9 cellular contexts compared by ENCODE assay signal in the genomic region with DNA sequence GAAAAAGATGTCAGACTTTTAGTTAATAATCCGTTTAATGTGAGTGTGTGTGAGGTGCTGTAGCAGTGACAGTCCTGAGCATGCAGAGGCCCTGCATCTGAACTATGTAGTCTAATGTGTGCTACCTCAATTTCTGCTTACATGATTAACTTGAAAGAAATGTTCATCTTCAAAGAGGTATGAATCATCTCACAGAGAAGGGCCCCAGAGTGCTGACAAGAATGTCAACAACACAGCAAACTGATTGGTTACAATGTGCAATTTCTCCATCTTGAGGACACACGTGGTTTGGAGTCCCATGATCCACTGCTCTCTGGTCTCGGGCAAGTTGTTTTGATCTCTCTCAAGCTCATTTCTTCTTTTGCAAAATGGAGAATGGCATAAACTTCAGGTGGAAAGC.
A peak's percentile ranks its signal among the peaks of the same experiment; 100 is the strongest.
DNase-seq lines count a peak whose midpoint lies in the region; ATAC-seq and TF ChIP-seq lines count a peak whose summit lies in the region.
"Had no signal": no experiment of that assay in that cellular context is flagged by ENCODE, and none has a peak within 500 bp of the region (broad histone marks: within the 10 kb centered on the region; RNA-seq: fewer than 3 reads in every experiment).

No MANE protein-coding gene starts in this region.

- H3K4me3 ChIP-seq in kidney epithelial cell (ENCODE audit: low read depth, low read length) (no peak overlapping the region), gastroesophageal sphincter (no peak overlapping the region), Peyer's patch (no peak overlapping the region)

- 45 to 55% methylated on average over 3 of the region's 3 CpGs for WGBS in gastroesophageal sphincter (ENCODE audit: low coverage in 1 of 2), 2 donors

- H3K9me3 ChIP-seq in KOPT-K1 (ENCODE audit: insufficient read depth, low read length, poor library complexity, severe bottlenecking) = no peaks in the 10 kb centered on the region
- no peaks in the 10 kb centered on the region for H3K9me3 ChIP-seq in gastroesophageal sphincter
- H3K9me3 ChIP-seq in Peyer's patch = no peaks in the 10 kb centered on the region

- DNase-seq in EH (ENCODE audit: low read depth) = peak; percentile 78
- peak; percentile 67 for DNase-seq in activated naive CD4-positive, alpha-beta T cell treated with anti-CD3 and anti-CD28 coated beads, Interleukin-2, amount 10 ng/mL, durations not matched to agents 7 days and 5 days
- peak; percentile 50 for DNase-seq in kidney epithelial cell (ENCODE audit: low read depth)
- DNase-seq in Peyer's patch = no peak
- DNase-seq: activated B cell treated with CpG ODN at 0.5 μM for 24 hours had no signal

- H3K27me3 Mint-ChIP-seq in activated naive CD4-positive, alpha-beta T cell treated with anti-CD3 and anti-CD28 coated beads, Interleukin-2, amount 10 ng/mL, durations not matched to agents 7 days and 5 days = no peaks in the 10 kb centered on the region
- H3K27me3 Mint-ChIP-seq in stimulated activated memory B cell treated with anti-CD40 and anti-IgM and Interleukin-4, amounts not matched to agents 10 μg/mL and 1 μg/mL and 100 μg/mL, for 72 hours = no peaks in the 10 kb centered on the region
- H3K27me3 Mint-ChIP-seq: activated B cell treated with CpG ODN at 0.5 μM for 24 hours had no signal

- H3K27me3 ChIP-seq in kidney epithelial cell (ENCODE audit: control insufficient read depth, insufficient read depth, low read length) (no peaks in the 10 kb centered on the region), gastroesophageal sphincter (no peaks in the 10 kb centered on the region), Peyer's patch (no peaks in the 10 kb centered on the region)

- no peak for TF ChIP-seq CTCF in kidney epithelial cell (IDR thresholded peaks at IDR 0.05; ENCODE audit: insufficient read depth, low read length, poor library complexity, severe bottlenecking)
- no peak for TF ChIP-seq CTCF in gastroesophageal sphincter (IDR thresholded peaks at IDR 0.05)
- TF ChIP-seq CTCF in Peyer's patch (IDR thresholded peaks at IDR 0.05) = no peak

- TF ChIP-seq POLR2A in gastroesophageal sphincter (IDR thresholded peaks at IDR 0.05) = no peak
- no peak for TF ChIP-seq POLR2A in Peyer's patch (IDR thresholded peaks at IDR 0.05)

- peak overlapping the region; percentile 23 for H3K27ac ChIP-seq in KOPT-K1 (ENCODE audit: low read depth, low read length, poor library complexity, severe bottlenecking)
- H3K27ac ChIP-seq in gastroesophageal sphincter = peak overlapping the region in 2 of 4 donors; percentile 5 to 68
- H3K27ac ChIP-seq in Peyer's patch = no peak overlapping the region

- no peak overlapping the region for H3K4me3 Mint-ChIP-seq in activated naive CD4-positive, alpha-beta T cell treated with anti-CD3 and anti-CD28 coated beads, Interleukin-2, amount 10 ng/mL, durations not matched to agents 7 days and 5 days
- H3K4me3 Mint-ChIP-seq in stimulated activated memory B cell treated with anti-CD40 and anti-IgM and Interleukin-4, amounts not matched to agents 10 μg/mL and 1 μg/mL and 100 μg/mL, for 72 hours = no peak overlapping the region
- H3K4me3 Mint-ChIP-seq: activated B cell treated with CpG ODN at 0.5 μM for 24 hours had no signal

- H3K4me1 Mint-ChIP-seq in activated naive CD4-positive, alpha-beta T cell treated with anti-CD3 and anti-CD28 coated beads, Interleukin-2, amount 10 ng/mL, durations not matched to agents 7 days and 5 days = peaks cover 52% of the 10 kb centered on the region
- peaks cover 10% of the 10 kb centered on the region for H3K4me1 Mint-ChIP-seq in stimulated activated memory B cell treated with anti-CD40 and anti-IgM and Interleukin-4, amounts not matched to agents 10 μg/mL and 1 μg/mL and 100 μg/mL, for 72 hours
- H3K4me1 Mint-ChIP-seq: activated B cell treated with CpG ODN at 0.5 μM for 24 hours had no signal

- H3K27ac Mint-ChIP-seq in activated naive CD4-positive, alpha-beta T cell treated with anti-CD3 and anti-CD28 coated beads, Interleukin-2, amount 10 ng/mL, durations not matched to agents 7 days and 5 days = peak overlapping the region; percentile 96
- H3K27ac Mint-ChIP-seq in stimulated activated memory B cell treated with anti-CD40 and anti-IgM and Interleukin-4, amounts not matched to agents 10 μg/mL and 1 μg/mL and 100 μg/mL, for 72 hours = no peak overlapping the region
- H3K27ac Mint-ChIP-seq: activated B cell treated with CpG ODN at 0.5 μM for 24 hours had no signal

- H3K36me3 ChIP-seq in KOPT-K1 (ENCODE audit: insufficient read depth, low read length) (peaks cover 84% of the 10 kb centered on the region), kidney epithelial cell (ENCODE audit: control insufficient read depth, insufficient read depth, low read length) (no peaks in the 10 kb centered on the region), gastroesophageal sphincter (peaks cover 0 to 58% of the 10 kb centered on the region in 2 donors), Peyer's patch (peaks cover 0 to 27% (median 0%) of the 10 kb centered on the region in 3 donors)

- peaks cover 0 to 51% (median 10%) of the 10 kb centered on the region in 3 donors for H3K4me1 ChIP-seq in gastroesophageal sphincter
- H3K4me1 ChIP-seq in Peyer's patch = peaks cover 0 to 12% (median 0%) of the 10 kb centered on the region in 4 donors

- TF ChIP-seq EP300 in gastroesophageal sphincter (IDR thresholded peaks at IDR 0.05) = no peak

- peaks cover 2% of the 10 kb centered on the region for H3K9me3 Mint-ChIP-seq in activated naive CD4-positive, alpha-beta T cell treated with anti-CD3 and anti-CD28 coated beads, Interleukin-2, amount 10 ng/mL, durations not matched to agents 7 days and 5 days
- no peaks in the 10 kb centered on the region for H3K9me3 Mint-ChIP-seq in stimulated activated memory B cell treated with anti-CD40 and anti-IgM and Interleukin-4, amounts not matched to agents 10 μg/mL and 1 μg/mL and 100 μg/mL, for 72 hours
- H3K9me3 Mint-ChIP-seq: activated B cell treated with CpG ODN at 0.5 μM for 24 hours had no signal

- CTCF ChIA-PET in activated naive CD4-positive, alpha-beta T cell treated with anti-CD3 and anti-CD28 coated beads, Interleukin-2, amount 10 ng/mL, durations not matched to agents 7 days and 5 days (lab: Charles Lee) = interaction anchor here (1.7 kb wide), 1 partner anchor 17 kb away, joined by 8 read pairs; no protein-coding TSS in a partner anchor

- H3K36me3 Mint-ChIP-seq in activated naive CD4-positive, alpha-beta T cell treated with anti-CD3 and anti-CD28 coated beads, Interleukin-2, amount 10 ng/mL, durations not matched to agents 7 days and 5 days = peaks cover 75% of the 10 kb centered on the region
- peaks cover 71% of the 10 kb centered on the region for H3K36me3 Mint-ChIP-seq in stimulated activated memory B cell treated with anti-CD40 and anti-IgM and Interleukin-4, amounts not matched to agents 10 μg/mL and 1 μg/mL and 100 μg/mL, for 72 hours

- ATAC-seq in gastroesophageal sphincter (no peak), HG02840 (IDR thresholded peaks at IDR 0.05; ENCODE audit: low FRiP score, unreplicated experiment) (no peak)
- no peak for ATAC-seq in stimulated activated memory B cell treated with anti-CD40 and anti-IgM and Interleukin-4, amounts not matched to agents 10 μg/mL and 1 μg/mL and 100 μg/mL, for 72 hours

Comparison
In these comparisons a context has a peak if more than half of its experiments do, and no peak if none do; other contexts are left out.
1. DNase-seq: peak in EH (single experiment), activated naive CD4-positive, alpha-beta T cell treated with anti-CD3 and anti-CD28 coated beads, Interleukin-2, amount 10 ng/mL, durations not matched to agents 7 days and 5 days (single experiment) and kidney epithelial cell (single experiment); none in Peyer's patch (0 of 3).